ENCODE assay signal across 8 cellular contexts in genomic region chr18:76801567-76802505, GRCh38. TPM values are rescaled to one million over a fixed set of nuclear protein-coding genes. Genes with fewer than 3 reads are reported as not detected.
DNase-seq lines count a peak whose midpoint lies in the region; ATAC-seq, FAIRE-seq and TF ChIP-seq lines count a peak whose summit lies in the region.

No MANE protein-coding gene starts in this region.

- POLR2A ChIA-PET in activated CD8-positive, alpha-beta T cell treated with anti-CD3 and anti-CD28 coated beads for 36 hours (lab: Charles Lee): interaction anchor here (1.0 kb wide), 1 partner anchor 19 kb away, joined by 3 read pairs; no protein-coding TSS in a partner anchor
- POLR2A ChIA-PET in endothelial cell of umbilical vein (lab: Charles Lee): no interaction called here

- no peaks in the 10 kb centered on the region for H4K20me1 ChIP-seq in endothelial cell of umbilical vein (replicated peaks; ENCODE audit: control insufficient read depth, extremely low read depth, insufficient read depth, low read length)

- H3K27ac ChIP-seq in endothelial cell of umbilical vein (ENCODE audit: insufficient read depth, low read depth, low read length): no peak overlapping the region
- no peak overlapping the region for H3K27ac ChIP-seq in subcutaneous abdominal adipose tissue (ENCODE audit: low read depth, low read length)

- CTCF ChIA-PET in activated CD8-positive, alpha-beta T cell treated with anti-CD3 and anti-CD28 coated beads for 36 hours (lab: Charles Lee): interaction anchor here (0.9 to 5.5 kb wide), 38 partner anchors 10 to 406 kb away, joined by 3 to 88 read pairs (median 7); partner anchors contain the start of gene ZNF236
- CTCF ChIA-PET in endothelial cell of umbilical vein (lab: Charles Lee): interaction anchor here (0.7 to 5.4 kb wide), 31 partner anchors 10 to 917 kb away, joined by 3 to 140 read pairs (median 5); partner anchors contain the start of gene ZNF236

- dilution Hi-C loops in endothelial cell of umbilical vein (cut with MboI; ENCODE audit: extremely low pct_ligation_motif_present, low sequenced_read_pairs): no loop called here

- peak overlapping the region; percentile 59 for H3K4me2 ChIP-seq in endothelial cell of umbilical vein (ENCODE audit: insufficient read depth, low read length)

- H2AFZ ChIP-seq in endothelial cell of umbilical vein (ENCODE audit: low read depth, low read length): peak overlapping the region; percentile 93

- FAIRE-seq in endothelial cell of umbilical vein (lab: Jason Lieb, UNC): peak; percentile 35

- H3K79me2 ChIP-seq in endothelial cell of umbilical vein (ENCODE audit: control insufficient read depth, insufficient read depth, low read length): no peaks in the 10 kb centered on the region

- H3K27me3 Mint-ChIP-seq in CD14-positive monocyte (ENCODE audit: low read depth in 3 of 3) (peaks cover 0 to 36% (median 34%) of the 10 kb centered on the region in 3 donors), mesothelial cell of epicardium (ENCODE audit: low read depth) (peaks cover 7% of the 10 kb centered on the region)
- H3K27me3 Mint-ChIP-seq in activated CD8-positive, alpha-beta T cell treated with anti-CD3 and anti-CD28 coated beads for 36 hours: peaks cover 18% of the 10 kb centered on the region

- H3K36me3 Mint-ChIP-seq in CD14-positive monocyte: peaks cover 1% of the 10 kb centered on the region in 2 donors
- no peaks in the 10 kb centered on the region for H3K36me3 Mint-ChIP-seq in activated CD8-positive, alpha-beta T cell treated with anti-CD3 and anti-CD28 coated beads for 36 hours (ENCODE audit: low read depth)
- H3K36me3 Mint-ChIP-seq in mesothelial cell of epicardium: peaks cover 5% of the 10 kb centered on the region

- intact Hi-C loops in CD14-positive monocyte (cut with micrococcal nuclease): loop anchor here (10.0 kb wide), 3 partner anchors 183 to 853 kb away; no protein-coding TSS in a partner anchor
- intact Hi-C loops in activated CD8-positive, alpha-beta T cell treated with anti-CD3 and anti-CD28 coated beads for 36 hours (cut with micrococcal nuclease): loop anchor here (2.0 to 5.0 kb wide), 2 partner anchors 75 to 181 kb away; no protein-coding TSS in a partner anchor
- intact Hi-C loops in endothelial cell of umbilical vein (cut with micrococcal nuclease): loop anchor here (1.0 to 10.0 kb wide), 6 partner anchors 60 to 413 kb away; no protein-coding TSS in a partner anchor

- H3K9me1 ChIP-seq in endothelial cell of umbilical vein (replicated peaks; ENCODE audit: control insufficient read depth, extremely low read depth, insufficient read depth, low read length): no peaks in the 10 kb centered on the region

- H3K4me3 ChIP-seq in endothelial cell of umbilical vein (replicated peaks in 1 of 3; ENCODE audit: insufficient read depth in 1 of 3, low read depth in 1 of 3, low read length in 3 of 3) (no peak overlapping the region), subcutaneous abdominal adipose tissue (ENCODE audit: low read depth in 1 of 5, low read length in 5 of 5) (peak overlapping the region; percentile 17 to 51 (median 28))

- H3K9me3 Mint-ChIP-seq in CD14-positive monocyte (peaks cover 2 to 16% (median 12%) of the 10 kb centered on the region in 7 donors), mesothelial cell of epicardium (peaks cover 6% of the 10 kb centered on the region)
- no peaks in the 10 kb centered on the region for H3K9me3 Mint-ChIP-seq in activated CD8-positive, alpha-beta T cell treated with anti-CD3 and anti-CD28 coated beads for 36 hours

- H3K27me3 ChIP-seq in endothelial cell of umbilical vein (ENCODE audit: control insufficient read depth in 2 of 2, insufficient read depth in 2 of 2, low read length in 2 of 2): no peaks in the 10 kb centered on the region
- H3K27me3 ChIP-seq in subcutaneous abdominal adipose tissue (ENCODE audit: control insufficient read depth in 5 of 5, insufficient read depth in 4 of 5, low read length in 5 of 5): peaks cover 0 to 5% (median 2%) of the 10 kb centered on the region in 5 donors

- peak; percentile 98 for ATAC-seq in GM18909 (IDR thresholded peaks at IDR 0.05; ENCODE audit: poor library complexity, unreplicated experiment)
- peak; percentile 96 for ATAC-seq in HG03095 (IDR thresholded peaks at IDR 0.05; ENCODE audit: unreplicated experiment)
- ATAC-seq in activated CD8-positive, alpha-beta T cell treated with anti-CD3 and anti-CD28 coated beads for 36 hours: peak; percentile 92

- no peaks in the 10 kb centered on the region for H3K9me3 ChIP-seq in endothelial cell of umbilical vein (replicated peaks; ENCODE audit: control insufficient read depth, insufficient read depth, low read length)
- H3K9me3 ChIP-seq in subcutaneous abdominal adipose tissue (ENCODE audit: control insufficient read depth in 5 of 5, low read length in 5 of 5): peaks cover 0 to 6% (median 4%) of the 10 kb centered on the region in 5 donors

- H3K9ac ChIP-seq in endothelial cell of umbilical vein (replicated peaks; ENCODE audit: extremely low read depth, insufficient read depth, low read length) (no peak overlapping the region), subcutaneous abdominal adipose tissue (ENCODE audit: low read length in 5 of 5) (peak overlapping the region in 1 of 5 donors; percentile 35)

- DNase-seq in CD14-positive monocyte (ENCODE audit: low spot score) (peak; percentile 50), NCI-H345 treated with DMSO at 0.1 percent for 48 hours (lab: John Stamatoyannopoulos, UW; ENCODE audit: unreplicated experiment) (peak; percentile 11), endothelial cell of umbilical vein (ENCODE audit: low read depth, low spot score) (peak; percentile 62), mesothelial cell of epicardium (ENCODE audit: low spot score in 2 of 2, unreplicated experiment in 2 of 2) (peak in 1 of 2 experiments; percentile 61)
- peak; percentile 58 for DNase-seq in activated CD8-positive, alpha-beta T cell treated with anti-CD3 and anti-CD28 coated beads for 36 hours

- no peak for TF ChIP-seq POLR2A in endothelial cell of umbilical vein (IDR thresholded peaks at IDR 0.05; ENCODE audit: low read depth, low read length)

- H3K27ac Mint-ChIP-seq in CD14-positive monocyte (no peak overlapping the region), mesothelial cell of epicardium (no peak overlapping the region)
- no peak overlapping the region for H3K27ac Mint-ChIP-seq in activated CD8-positive, alpha-beta T cell treated with anti-CD3 and anti-CD28 coated beads for 36 hours

- peaks cover 17% of the 10 kb centered on the region for H3K4me1 Mint-ChIP-seq in CD14-positive monocyte
- H3K4me1 Mint-ChIP-seq in activated CD8-positive, alpha-beta T cell treated with anti-CD3 and anti-CD28 coated beads for 36 hours (ENCODE audit: low read depth): peaks cover 9% of the 10 kb centered on the region
- H3K4me1 Mint-ChIP-seq in mesothelial cell of epicardium: no peaks in the 10 kb centered on the region

- BruUV-seq in endothelial cell of umbilical vein (replicated peaks; lab: Mats Ljungman, UMichigan): no TSS peak

- H3K36me3 ChIP-seq in endothelial cell of umbilical vein (ENCODE audit: control insufficient read depth in 2 of 2, extremely low read depth in 1 of 2, insufficient read depth in 2 of 2, low read length in 2 of 2) (no peaks in the 10 kb centered on the region), subcutaneous abdominal adipose tissue (ENCODE audit: control insufficient read depth in 5 of 5, insufficient read depth in 5 of 5, low read length in 5 of 5) (no peaks in the 10 kb centered on the region)

- peak; percentile 91 for TF ChIP-seq CTCF in CD14-positive monocyte (IDR thresholded peaks at IDR 0.05)
- peak; percentile 93 for TF ChIP-seq CTCF in activated CD8-positive, alpha-beta T cell treated with anti-CD3 and anti-CD28 coated beads for 36 hours (IDR thresholded peaks at IDR 0.05)
- peak; percentile 88 to 94 for TF ChIP-seq CTCF in endothelial cell of umbilical vein (IDR thresholded peaks at IDR 0.05; ENCODE audit: extremely low read depth in 1 of 2, insufficient read depth in 1 of 2, low read depth in 1 of 2, low read length in 2 of 2)
- peak; percentile 88 for TF ChIP-seq CTCF in mesothelial cell of epicardium (IDR thresholded peaks at IDR 0.05; ENCODE audit: unreplicated experiment)

- peak overlapping the region; percentile 12 to 76 for H3K4me3 Mint-ChIP-seq in CD14-positive monocyte
- no peak overlapping the region for H3K4me3 Mint-ChIP-seq in activated CD8-positive, alpha-beta T cell treated with anti-CD3 and anti-CD28 coated beads for 36 hours
- peak overlapping the region; percentile 54 for H3K4me3 Mint-ChIP-seq in mesothelial cell of epicardium

- peaks cover 9% of the 10 kb centered on the region for H3K4me1 ChIP-seq in endothelial cell of umbilical vein (ENCODE audit: control insufficient read depth, extremely low read depth, insufficient read depth, low read length)
- H3K4me1 ChIP-seq in subcutaneous abdominal adipose tissue (ENCODE audit: control insufficient read depth in 5 of 5, insufficient read depth in 5 of 5, low read length in 5 of 5): peaks cover 0 to 16% (median 14%) of the 10 kb centered on the region in 5 donors

TF ChIP-seq in endothelial cell of umbilical vein, 7 proteins besides CTCF, POLR2A, EP300 and RAD21 (continues in another document):
- TF ChIP-seq FOS (IDR thresholded peaks at IDR 0.05; ENCODE audit: borderline replicate concordance, insufficient read depth, low read length) (no peak), JUN (IDR thresholded peaks at IDR 0.05; ENCODE audit: borderline replicate concordance, insufficient read depth, insufficient read length, low read depth) (no peak), MYC (IDR thresholded peaks at IDR 0.05; ENCODE audit: low read depth, low read length) (no peak), POLR2AphosphoS5 (IDR thresholded peaks at IDR 0.05; ENCODE audit: insufficient read depth, low read depth, low read length) (no peak), MAX (IDR thresholded peaks at IDR 0.05; ENCODE audit: insufficient read depth, insufficient read length) (no peak), GATA2 (IDR thresholded peaks at IDR 0.05; ENCODE audit: insufficient read depth, insufficient read length, low read depth, low read length) (no peak)

RNA-seq across cellular contexts. Expression of gene ZNF236, which starts 20.5 kb away (rescaled TPM):
- polyA plus RNA-seq in CD14-positive monocyte (1 to 10 TPM; 1.7 to 2.4 TPM), endothelial cell of umbilical vein (4.5 TPM in 2 replicates)
- 10 to 100 TPM; 12.7 to 15.2 TPM for total RNA-seq in activated CD8-positive, alpha-beta T cell treated with anti-CD3 and anti-CD28 coated beads for 36 hours
- total RNA-seq in endothelial cell of umbilical vein (13.6 and 14.7 TPM in 2 replicates), mesothelial cell of epicardium (30.8 to 32.5 TPM (median 30.8 TPM) in 3 replicates)
- 3.3 and 3.5 TPM in 2 replicates for polyA plus RNA-seq in endothelial cell of umbilical vein (2011; cell fraction: cytosol; rRNA removed)
- 20.6 and 21.0 TPM in 2 replicates for polyA plus RNA-seq in endothelial cell of umbilical vein (2011; cell fraction: nucleus; rRNA removed)
- polyA plus RNA-seq in endothelial cell of umbilical vein (2012): 3.5 and 4.1 TPM in 2 replicates
- polyA minus RNA-seq in endothelial cell of umbilical vein: 27.6 and 33.8 TPM in 2 replicates
- polyA minus RNA-seq in endothelial cell of umbilical vein (2011; cell fraction: cytosol; rRNA and poly(A)+ RNA removed): 19.8 TPM
- 75.0 and 107 TPM in 2 replicates for polyA minus RNA-seq in endothelial cell of umbilical vein (2011; cell fraction: nucleus; rRNA and poly(A)+ RNA removed)

Comparison
In these comparisons a context has a peak if more than half of its experiments do, and no peak if none do; other contexts are left out.
1. H3K4me3 ChIP-seq: peak in subcutaneous abdominal adipose tissue (5 of 5); none in endothelial cell of umbilical vein (0 of 3).
2. Peak in every context shown above with its lines, with median percentiles within 50 percentile points of each other: CTCF ChIP-seq and ATAC-seq.